15 cellular contexts compared by ENCODE assay signal in the genomic region with DNA sequence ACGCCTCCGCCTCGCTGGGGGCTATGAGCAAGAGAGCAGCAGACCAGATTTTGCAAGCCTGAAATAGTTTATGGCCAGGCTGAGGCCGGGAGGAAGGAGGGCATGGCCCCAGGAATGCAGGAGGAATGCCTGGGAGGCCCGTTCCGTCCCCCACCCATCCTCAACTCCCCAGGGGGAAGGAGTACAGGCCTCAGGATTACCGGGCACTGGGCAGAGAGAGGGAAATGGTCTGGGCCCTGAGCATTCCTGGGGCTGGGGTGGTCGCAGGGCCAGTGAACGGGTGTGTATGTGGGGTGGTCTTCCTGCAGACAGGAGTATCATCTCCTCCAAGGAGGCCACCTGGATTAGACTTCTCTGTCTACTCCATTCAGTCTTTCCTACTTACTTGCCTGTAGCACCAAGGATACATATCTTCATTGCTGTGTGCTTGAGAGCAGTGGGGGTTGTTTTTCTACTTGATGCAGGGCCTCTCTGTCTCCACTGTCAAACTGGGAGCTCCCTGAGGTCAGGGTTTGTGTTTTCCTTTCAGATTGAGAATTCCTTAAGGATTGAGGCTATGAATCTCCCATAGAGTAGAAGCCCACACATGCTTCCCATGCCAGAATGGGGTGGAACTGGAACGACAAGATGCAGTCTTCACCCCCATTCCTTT.
DNase-seq lines count a peak whose midpoint lies in the region; ATAC-seq, FAIRE-seq and TF ChIP-seq lines count a peak whose summit lies in the region.
"Had no signal": no experiment of that assay in that cellular context is flagged by ENCODE, and none has a peak within 500 bp of the region (broad histone marks: within the 10 kb centered on the region; RNA-seq: fewer than 3 reads in every experiment).

No MANE protein-coding gene starts in this region.

- peak overlapping the region; percentile 17 for H3K4me2 ChIP-seq in trophoblast cell (ENCODE audit: low read length)

- no peak overlapping the region for H2BK120ac ChIP-seq in trophoblast cell (ENCODE audit: insufficient read depth, low read length, poor library complexity)

- H2AK5ac ChIP-seq in trophoblast cell (ENCODE audit: low read length): peak overlapping the region; percentile 2

- peak overlapping the region; percentile 25 for H2BK5ac ChIP-seq in trophoblast cell (ENCODE audit: low read depth, low read length, poor library complexity)

- H4K8ac ChIP-seq in trophoblast cell (ENCODE audit: low read depth, low read length): peak overlapping the region; percentile 11

- H3K4me3 ChIP-seq in trophoblast cell (ENCODE audit: low read depth, low read length) (no peak overlapping the region), small intestine (ENCODE audit: low read depth in 1 of 2, low read length in 2 of 2) (no peak overlapping the region)
- H3K4me3 ChIP-seq: SK-N-MC had no signal

- H3K79me1 ChIP-seq in trophoblast cell (ENCODE audit: low read length): peaks cover 12% of the 10 kb centered on the region

- FAIRE-seq in RCC 7860 (lab: Jason Lieb, UNC): no peak
- no peak for FAIRE-seq in small intestine (lab: Jason Lieb, UNC)
- FAIRE-seq: GM12891 had no signal

- H2BK12ac ChIP-seq in trophoblast cell (ENCODE audit: low read length): peak overlapping the region; percentile 1

- H3K4me1 ChIP-seq in trophoblast cell (ENCODE audit: control insufficient read depth in 1 of 2, insufficient read depth in 2 of 2, low read length in 2 of 2): peaks cover 23 to 36% of the 10 kb centered on the region in 2 experiments
- no peaks in the 10 kb centered on the region for H3K4me1 ChIP-seq in foreskin keratinocyte
- peaks cover 0 to 5% of the 10 kb centered on the region in 2 donors for H3K4me1 ChIP-seq in small intestine (ENCODE audit: control insufficient read depth in 2 of 2, insufficient read depth in 1 of 2, low read depth in 1 of 2, low read length in 1 of 2)

- peak overlapping the region; percentile 12 for H3K14ac ChIP-seq in trophoblast cell (ENCODE audit: low read length)

- H3K36me3 ChIP-seq in trophoblast cell (ENCODE audit: control insufficient read depth in 1 of 2, insufficient read depth in 2 of 2, low read length in 2 of 2) (no peaks in the 10 kb centered on the region), small intestine (ENCODE audit: control insufficient read depth in 2 of 2, insufficient read depth in 2 of 2, low read length in 2 of 2) (no peaks in the 10 kb centered on the region)

- no peak overlapping the region for H3K23ac ChIP-seq in trophoblast cell (ENCODE audit: low read length)

- H3K4ac ChIP-seq in trophoblast cell (ENCODE audit: low read depth, low read length): no peak overlapping the region

- H3K9me3 ChIP-seq in trophoblast cell (ENCODE audit: insufficient read depth, low read depth, low read length): peaks cover 2% of the 10 kb centered on the region
- no peaks in the 10 kb centered on the region for H3K9me3 ChIP-seq in small intestine (ENCODE audit: control insufficient read depth, low read depth)

- H3K27me3 ChIP-seq in trophoblast cell (ENCODE audit: insufficient read depth, low read length): no peaks in the 10 kb centered on the region
- peaks cover 19% of the 10 kb centered on the region for H3K27me3 ChIP-seq in foreskin keratinocyte
- no peaks in the 10 kb centered on the region for H3K27me3 ChIP-seq in small intestine (ENCODE audit: control insufficient read depth in 2 of 2, insufficient read depth in 2 of 2, low read length in 2 of 2)

- no peak overlapping the region for H3K9ac ChIP-seq in trophoblast cell (ENCODE audit: low read length)

- H3K18ac ChIP-seq in trophoblast cell (ENCODE audit: low read length): no peak overlapping the region

- no peak overlapping the region for H4K12ac ChIP-seq in trophoblast cell (ENCODE audit: low read depth, low read length)

- DNase-seq in EL (peak; percentile 96), RCC 7860 (ENCODE audit: low spot score) (peak; percentile 21), fibroblast of peridontal ligament (ENCODE audit: extremely low read depth) (peak; percentile 85), trophoblast cell (peak; percentile 45 to 58), NCI-H82 (lab: John Stamatoyannopoulos, UW) (no peak), foreskin keratinocyte (no peak), GOT3 (lab: John Stamatoyannopoulos, UW) (no peak), small intestine (no peak)
- DNase-seq: cortex of kidney, glutamatergic neuron, midbrain, NCI-H1092 treated with DMSO at 0.1 percent for 48 hours, NCI-H774 had no signal

- peaks cover 4% of the 10 kb centered on the region for H3K79me2 ChIP-seq in trophoblast cell (ENCODE audit: control insufficient read depth, insufficient read depth, low read length, poor library complexity)

- peak overlapping the region; percentile 60 for H4K91ac ChIP-seq in trophoblast cell (ENCODE audit: low read depth, low read length)

- no peak overlapping the region for H2AFZ ChIP-seq in trophoblast cell (ENCODE audit: insufficient read depth, low read length, poor library complexity)

- ATAC-seq in foreskin keratinocyte: no peak

- H3K27ac ChIP-seq in trophoblast cell (ENCODE audit: low read depth, low read length): peak overlapping the region; percentile 4
- no peak overlapping the region for H3K27ac ChIP-seq in foreskin keratinocyte
- no peak overlapping the region for H3K27ac ChIP-seq in small intestine (ENCODE audit: low read depth in 1 of 2, low read length in 1 of 2)
- H3K27ac ChIP-seq: SK-N-MC had no signal

- TF ChIP-seq CTCF in foreskin keratinocyte (conservative IDR thresholded peaks at IDR 0.05): no peak

- WGBS in trophoblast cell (ENCODE audit: extremely low coverage, insufficient coverage, insufficient read length): no CpG with 5 or more reads among the region's 10 CpGs
- 77 to 96% (median 87%) methylated on average over 10 of the region's 10 CpGs for WGBS in small intestine, 3 donors

Comparison
In these comparisons a context has a peak if more than half of its experiments do, and no peak if none do; other contexts are left out.
1. DNase-seq: peak in EL (single experiment), RCC 7860 (single experiment), fibroblast of peridontal ligament (single experiment) and trophoblast cell (2 of 2); none in NCI-H82 (single experiment), foreskin keratinocyte (0 of 2), GOT3 (single experiment) and small intestine (single experiment).